ENCODE assay signal across 1 cellular context in the genomic region with DNA sequence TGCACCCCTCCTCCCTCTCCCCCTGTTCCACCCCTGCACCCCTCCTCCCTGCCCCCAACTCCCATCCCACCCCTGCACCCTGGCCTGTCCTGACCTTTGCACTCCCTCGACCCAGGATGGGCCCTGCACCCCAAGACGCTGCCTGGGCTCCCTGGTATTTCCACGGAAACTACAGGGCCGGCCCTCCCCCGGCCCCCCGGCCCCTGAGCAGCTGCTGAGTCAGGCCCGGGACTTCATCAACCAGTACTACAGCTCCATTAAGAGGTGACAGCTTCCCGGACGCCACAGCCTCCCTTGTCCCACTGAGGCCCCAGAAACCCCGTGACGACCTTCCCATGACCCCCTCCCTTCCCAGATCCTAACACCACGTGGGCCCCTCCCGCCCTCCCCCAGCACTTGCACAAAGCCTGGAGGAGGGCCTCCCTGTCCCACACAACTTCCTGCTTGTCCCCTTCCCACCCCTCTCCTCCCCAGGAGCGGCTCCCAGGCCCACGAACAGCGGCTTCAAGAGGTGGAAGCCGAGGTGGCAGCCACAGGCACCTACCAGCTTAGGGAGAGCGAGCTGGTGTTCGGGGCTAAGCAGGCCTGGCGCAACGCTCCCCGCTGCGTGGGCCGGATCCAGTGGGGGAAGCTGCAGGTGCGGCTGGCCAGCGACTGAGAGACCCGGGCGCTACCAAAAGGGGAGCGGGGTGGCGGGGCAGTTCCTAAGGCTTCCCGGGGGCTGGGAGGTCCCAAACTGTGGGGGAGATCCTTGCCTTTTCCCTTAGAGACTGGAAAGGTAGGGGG.
TF ChIP-seq lines count a peak whose summit lies in the region.

No MANE protein-coding gene starts in this region.

TF ChIP-seq in K562, 482 proteins besides CTCF, POLR2A, EP300 and RAD21 (continued from another document and continues in another):
- TF ChIP-seq, protein P1, sequence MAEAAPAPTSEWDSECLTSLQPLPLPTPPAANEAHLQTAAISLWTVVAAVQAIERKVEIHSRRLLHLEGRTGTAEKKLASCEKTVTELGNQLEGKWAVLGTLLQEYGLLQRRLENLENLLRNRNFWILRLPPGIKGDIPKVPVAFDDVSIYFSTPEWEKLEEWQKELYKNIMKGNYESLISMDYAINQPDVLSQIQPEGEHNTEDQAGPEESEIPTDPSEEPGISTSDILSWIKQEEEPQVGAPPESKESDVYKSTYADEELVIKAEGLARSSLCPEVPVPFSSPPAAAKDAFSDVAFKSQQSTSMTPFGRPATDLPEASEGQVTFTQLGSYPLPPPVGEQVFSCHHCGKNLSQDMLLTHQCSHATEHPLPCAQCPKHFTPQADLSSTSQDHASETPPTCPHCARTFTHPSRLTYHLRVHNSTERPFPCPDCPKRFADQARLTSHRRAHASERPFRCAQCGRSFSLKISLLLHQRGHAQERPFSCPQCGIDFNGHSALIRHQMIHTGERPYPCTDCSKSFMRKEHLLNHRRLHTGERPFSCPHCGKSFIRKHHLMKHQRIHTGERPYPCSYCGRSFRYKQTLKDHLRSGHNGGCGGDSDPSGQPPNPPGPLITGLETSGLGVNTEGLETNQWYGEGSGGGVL (CRISPR knock-in tag; IDR thresholded peaks at IDR 0.05) = no peak
- TF ChIP-seq PPARD (CRISPR knock-in tag; IDR thresholded peaks at IDR 0.05) = no peak
- no peak for TF ChIP-seq SETDB1 (IDR thresholded peaks at IDR 0.05; ENCODE audit: low read length)
- TF ChIP-seq, protein P2, sequence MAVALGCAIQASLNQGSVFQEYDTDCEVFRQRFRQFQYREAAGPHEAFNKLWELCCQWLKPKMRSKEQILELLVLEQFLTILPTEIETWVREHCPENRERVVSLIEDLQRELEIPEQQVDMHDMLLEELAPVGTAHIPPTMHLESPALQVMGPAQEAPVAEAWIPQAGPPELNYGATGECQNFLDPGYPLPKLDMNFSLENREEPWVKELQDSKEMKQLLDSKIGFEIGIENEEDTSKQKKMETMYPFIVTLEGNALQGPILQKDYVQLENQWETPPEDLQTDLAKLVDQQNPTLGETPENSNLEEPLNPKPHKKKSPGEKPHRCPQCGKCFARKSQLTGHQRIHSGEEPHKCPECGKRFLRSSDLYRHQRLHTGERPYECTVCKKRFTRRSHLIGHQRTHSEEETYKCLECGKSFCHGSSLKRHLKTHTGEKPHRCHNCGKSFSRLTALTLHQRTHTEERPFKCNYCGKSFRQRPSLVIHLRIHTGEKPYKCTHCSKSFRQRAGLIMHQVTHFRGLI (CRISPR knock-in tag; IDR thresholded peaks at IDR 0.05) = no peak
- TF ChIP-seq NFE2L1 (tag; IDR thresholded peaks at IDR 0.05; ENCODE audit: borderline replicate concordance, low read depth) = no peak
- TF ChIP-seq, protein P3, sequence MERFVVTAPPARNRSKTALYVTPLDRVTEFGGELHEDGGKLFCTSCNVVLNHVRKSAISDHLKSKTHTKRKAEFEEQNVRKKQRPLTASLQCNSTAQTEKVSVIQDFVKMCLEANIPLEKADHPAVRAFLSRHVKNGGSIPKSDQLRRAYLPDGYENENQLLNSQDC (CRISPR knock-in tag; IDR thresholded peaks at IDR 0.05) = no peak
- no peak for TF ChIP-seq KLF1 (tag; IDR thresholded peaks at IDR 0.05)
- TF ChIP-seq SIX5 (IDR thresholded peaks at IDR 0.05; ENCODE audit: borderline replicate concordance in 1 of 2, insufficient read depth in 1 of 2, low read depth in 1 of 2, low read length in 2 of 2) = no peak
- TF ChIP-seq, protein P4, sequence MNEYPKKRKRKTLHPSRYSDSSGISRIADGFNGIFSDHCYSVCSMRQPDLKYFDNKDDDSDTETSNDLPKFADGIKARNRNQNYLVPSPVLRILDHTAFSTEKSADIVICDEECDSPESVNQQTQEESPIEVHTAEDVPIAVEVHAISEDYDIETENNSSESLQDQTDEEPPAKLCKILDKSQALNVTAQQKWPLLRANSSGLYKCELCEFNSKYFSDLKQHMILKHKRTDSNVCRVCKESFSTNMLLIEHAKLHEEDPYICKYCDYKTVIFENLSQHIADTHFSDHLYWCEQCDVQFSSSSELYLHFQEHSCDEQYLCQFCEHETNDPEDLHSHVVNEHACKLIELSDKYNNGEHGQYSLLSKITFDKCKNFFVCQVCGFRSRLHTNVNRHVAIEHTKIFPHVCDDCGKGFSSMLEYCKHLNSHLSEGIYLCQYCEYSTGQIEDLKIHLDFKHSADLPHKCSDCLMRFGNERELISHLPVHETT (CRISPR knock-in tag; conservative IDR thresholded peaks at IDR 0.05 in 1 of 2, IDR thresholded peaks at IDR 0.05 in 1 of 2) = peak in 1 of 2 experiments; percentile 51; a peak in 2 of 4 replicates
- no peak for TF ChIP-seq GABPB1 (CRISPR knock-in tag; IDR thresholded peaks at IDR 0.05)
- TF ChIP-seq SAP30 (IDR thresholded peaks at IDR 0.05; ENCODE audit: borderline replicate concordance, insufficient read depth, low read depth, low read length, poor library complexity, severe bottlenecking) = no peak
- no peak for TF ChIP-seq SMARCC2 (IDR thresholded peaks at IDR 0.05; ENCODE audit: low read depth)
- no peak for TF ChIP-seq NCOA6 (IDR thresholded peaks at IDR 0.05)
- no peak for TF ChIP-seq CBX3 (IDR thresholded peaks at IDR 0.05; ENCODE audit: borderline replicate concordance in 1 of 2, low read length in 2 of 2)
- no peak for TF ChIP-seq NR4A1 (CRISPR knock-in tag; IDR thresholded peaks at IDR 0.05)
- no peak for TF ChIP-seq NR4A1 (tag; IDR thresholded peaks at IDR 0.05)
- TF ChIP-seq C11orf30 (IDR thresholded peaks at IDR 0.05; ENCODE audit: low read depth) = no peak
- no peak for TF ChIP-seq SMC3 (conservative IDR thresholded peaks at IDR 0.05; ENCODE audit: insufficient read depth, low read depth, low read length)
- no peak for TF ChIP-seq ZNF830 (CRISPR knock-in tag; IDR thresholded peaks at IDR 0.05)
- no peak for TF ChIP-seq SRSF1 (IDR thresholded peaks at IDR 0.05; ENCODE audit: low read depth, low read length)
- peak; percentile 88 for TF ChIP-seq ATF7 (IDR thresholded peaks at IDR 0.05)
- TF ChIP-seq U2AF2 (optimal IDR thresholded peaks at IDR 0.05; ENCODE audit: low read depth, low read length) = no peak
- no peak for TF ChIP-seq ESRRB (CRISPR knock-in tag; IDR thresholded peaks at IDR 0.05; ENCODE audit: borderline replicate concordance)
- no peak for TF ChIP-seq MCM5 (IDR thresholded peaks at IDR 0.05; ENCODE audit: low read depth)
- no peak for TF ChIP-seq PURB (CRISPR knock-in tag; IDR thresholded peaks at IDR 0.05; ENCODE audit: low read depth)
- no peak for TF ChIP-seq LARP7 (IDR thresholded peaks at IDR 0.05)
- no peak for TF ChIP-seq POLR3G (IDR thresholded peaks at IDR 0.05; ENCODE audit: extremely low read depth, insufficient read length, insufficient replicate concordance)
- TF ChIP-seq SMARCA4 (IDR thresholded peaks at IDR 0.05) = no peak
- no peak for TF ChIP-seq BCOR (IDR thresholded peaks at IDR 0.05)
- TF ChIP-seq, protein P5, sequence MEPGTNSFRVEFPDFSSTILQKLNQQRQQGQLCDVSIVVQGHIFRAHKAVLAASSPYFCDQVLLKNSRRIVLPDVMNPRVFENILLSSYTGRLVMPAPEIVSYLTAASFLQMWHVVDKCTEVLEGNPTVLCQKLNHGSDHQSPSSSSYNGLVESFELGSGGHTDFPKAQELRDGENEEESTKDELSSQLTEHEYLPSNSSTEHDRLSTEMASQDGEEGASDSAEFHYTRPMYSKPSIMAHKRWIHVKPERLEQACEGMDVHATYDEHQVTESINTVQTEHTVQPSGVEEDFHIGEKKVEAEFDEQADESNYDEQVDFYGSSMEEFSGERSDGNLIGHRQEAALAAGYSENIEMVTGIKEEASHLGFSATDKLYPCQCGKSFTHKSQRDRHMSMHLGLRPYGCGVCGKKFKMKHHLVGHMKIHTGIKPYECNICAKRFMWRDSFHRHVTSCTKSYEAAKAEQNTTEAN (CRISPR knock-in tag; IDR thresholded peaks at IDR 0.05) = no peak
- TF ChIP-seq, protein P6, sequence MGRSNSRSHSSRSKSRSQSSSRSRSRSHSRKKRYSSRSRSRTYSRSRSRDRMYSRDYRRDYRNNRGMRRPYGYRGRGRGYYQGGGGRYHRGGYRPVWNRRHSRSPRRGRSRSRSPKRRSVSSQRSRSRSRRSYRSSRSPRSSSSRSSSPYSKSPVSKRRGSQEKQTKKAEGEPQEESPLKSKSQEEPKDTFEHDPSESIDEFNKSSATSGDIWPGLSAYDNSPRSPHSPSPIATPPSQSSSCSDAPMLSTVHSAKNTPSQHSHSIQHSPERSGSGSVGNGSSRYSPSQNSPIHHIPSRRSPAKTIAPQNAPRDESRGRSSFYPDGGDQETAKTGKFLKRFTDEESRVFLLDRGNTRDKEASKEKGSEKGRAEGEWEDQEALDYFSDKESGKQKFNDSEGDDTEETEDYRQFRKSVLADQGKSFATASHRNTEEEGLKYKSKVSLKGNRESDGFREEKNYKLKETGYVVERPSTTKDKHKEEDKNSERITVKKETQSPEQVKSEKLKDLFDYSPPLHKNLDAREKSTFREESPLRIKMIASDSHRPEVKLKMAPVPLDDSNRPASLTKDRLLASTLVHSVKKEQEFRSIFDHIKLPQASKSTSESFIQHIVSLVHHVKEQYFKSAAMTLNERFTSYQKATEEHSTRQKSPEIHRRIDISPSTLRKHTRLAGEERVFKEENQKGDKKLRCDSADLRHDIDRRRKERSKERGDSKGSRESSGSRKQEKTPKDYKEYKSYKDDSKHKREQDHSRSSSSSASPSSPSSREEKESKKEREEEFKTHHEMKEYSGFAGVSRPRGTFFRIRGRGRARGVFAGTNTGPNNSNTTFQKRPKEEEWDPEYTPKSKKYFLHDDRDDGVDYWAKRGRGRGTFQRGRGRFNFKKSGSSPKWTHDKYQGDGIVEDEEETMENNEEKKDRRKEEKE (IDR thresholded peaks at IDR 0.05; ENCODE audit: borderline replicate concordance in 1 of 2, control insufficient read depth in 1 of 2, low read depth in 2 of 2, low read length in 1 of 2) = no peak
- TF ChIP-seq, protein P7, sequence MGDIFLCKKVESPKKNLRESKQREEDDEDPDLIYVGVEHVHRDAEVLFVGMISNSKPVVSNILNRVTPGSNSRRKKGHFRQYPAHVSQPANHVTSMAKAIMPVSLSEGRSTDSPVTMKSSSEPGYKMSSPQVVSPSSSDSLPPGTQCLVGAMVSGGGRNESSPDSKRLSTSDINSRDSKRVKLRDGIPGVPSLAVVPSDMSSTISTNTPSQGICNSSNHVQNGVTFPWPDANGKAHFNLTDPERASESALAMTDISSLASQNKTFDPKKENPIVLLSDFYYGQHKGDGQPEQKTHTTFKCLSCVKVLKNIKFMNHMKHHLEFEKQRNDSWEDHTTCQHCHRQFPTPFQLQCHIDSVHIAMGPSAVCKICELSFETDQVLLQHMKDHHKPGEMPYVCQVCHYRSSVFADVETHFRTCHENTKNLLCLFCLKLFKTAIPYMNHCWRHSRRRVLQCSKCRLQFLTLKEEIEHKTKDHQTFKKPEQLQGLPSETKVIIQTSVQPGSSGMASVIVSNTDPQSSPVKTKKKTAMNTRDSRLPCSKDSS (IDR thresholded peaks at IDR 0.05; ENCODE audit: low read depth, partially characterized antibody) = no peak
- peak; percentile 10 for TF ChIP-seq HMGN3 (IDR thresholded peaks at IDR 0.05; ENCODE audit: borderline replicate concordance, extremely low read depth, insufficient read length, low read depth, low read length)
- TF ChIP-seq ZNF766 (CRISPR knock-in tag; conservative IDR thresholded peaks at IDR 0.05) = no peak
- peak; percentile 24 for TF ChIP-seq PCBP1 (IDR thresholded peaks at IDR 0.05; ENCODE audit: low read depth, low read length, poor library complexity, severe bottlenecking)
- TF ChIP-seq ZNF436 (CRISPR knock-in tag; IDR thresholded peaks at IDR 0.05) = no peak
- TF ChIP-seq, protein P8, sequence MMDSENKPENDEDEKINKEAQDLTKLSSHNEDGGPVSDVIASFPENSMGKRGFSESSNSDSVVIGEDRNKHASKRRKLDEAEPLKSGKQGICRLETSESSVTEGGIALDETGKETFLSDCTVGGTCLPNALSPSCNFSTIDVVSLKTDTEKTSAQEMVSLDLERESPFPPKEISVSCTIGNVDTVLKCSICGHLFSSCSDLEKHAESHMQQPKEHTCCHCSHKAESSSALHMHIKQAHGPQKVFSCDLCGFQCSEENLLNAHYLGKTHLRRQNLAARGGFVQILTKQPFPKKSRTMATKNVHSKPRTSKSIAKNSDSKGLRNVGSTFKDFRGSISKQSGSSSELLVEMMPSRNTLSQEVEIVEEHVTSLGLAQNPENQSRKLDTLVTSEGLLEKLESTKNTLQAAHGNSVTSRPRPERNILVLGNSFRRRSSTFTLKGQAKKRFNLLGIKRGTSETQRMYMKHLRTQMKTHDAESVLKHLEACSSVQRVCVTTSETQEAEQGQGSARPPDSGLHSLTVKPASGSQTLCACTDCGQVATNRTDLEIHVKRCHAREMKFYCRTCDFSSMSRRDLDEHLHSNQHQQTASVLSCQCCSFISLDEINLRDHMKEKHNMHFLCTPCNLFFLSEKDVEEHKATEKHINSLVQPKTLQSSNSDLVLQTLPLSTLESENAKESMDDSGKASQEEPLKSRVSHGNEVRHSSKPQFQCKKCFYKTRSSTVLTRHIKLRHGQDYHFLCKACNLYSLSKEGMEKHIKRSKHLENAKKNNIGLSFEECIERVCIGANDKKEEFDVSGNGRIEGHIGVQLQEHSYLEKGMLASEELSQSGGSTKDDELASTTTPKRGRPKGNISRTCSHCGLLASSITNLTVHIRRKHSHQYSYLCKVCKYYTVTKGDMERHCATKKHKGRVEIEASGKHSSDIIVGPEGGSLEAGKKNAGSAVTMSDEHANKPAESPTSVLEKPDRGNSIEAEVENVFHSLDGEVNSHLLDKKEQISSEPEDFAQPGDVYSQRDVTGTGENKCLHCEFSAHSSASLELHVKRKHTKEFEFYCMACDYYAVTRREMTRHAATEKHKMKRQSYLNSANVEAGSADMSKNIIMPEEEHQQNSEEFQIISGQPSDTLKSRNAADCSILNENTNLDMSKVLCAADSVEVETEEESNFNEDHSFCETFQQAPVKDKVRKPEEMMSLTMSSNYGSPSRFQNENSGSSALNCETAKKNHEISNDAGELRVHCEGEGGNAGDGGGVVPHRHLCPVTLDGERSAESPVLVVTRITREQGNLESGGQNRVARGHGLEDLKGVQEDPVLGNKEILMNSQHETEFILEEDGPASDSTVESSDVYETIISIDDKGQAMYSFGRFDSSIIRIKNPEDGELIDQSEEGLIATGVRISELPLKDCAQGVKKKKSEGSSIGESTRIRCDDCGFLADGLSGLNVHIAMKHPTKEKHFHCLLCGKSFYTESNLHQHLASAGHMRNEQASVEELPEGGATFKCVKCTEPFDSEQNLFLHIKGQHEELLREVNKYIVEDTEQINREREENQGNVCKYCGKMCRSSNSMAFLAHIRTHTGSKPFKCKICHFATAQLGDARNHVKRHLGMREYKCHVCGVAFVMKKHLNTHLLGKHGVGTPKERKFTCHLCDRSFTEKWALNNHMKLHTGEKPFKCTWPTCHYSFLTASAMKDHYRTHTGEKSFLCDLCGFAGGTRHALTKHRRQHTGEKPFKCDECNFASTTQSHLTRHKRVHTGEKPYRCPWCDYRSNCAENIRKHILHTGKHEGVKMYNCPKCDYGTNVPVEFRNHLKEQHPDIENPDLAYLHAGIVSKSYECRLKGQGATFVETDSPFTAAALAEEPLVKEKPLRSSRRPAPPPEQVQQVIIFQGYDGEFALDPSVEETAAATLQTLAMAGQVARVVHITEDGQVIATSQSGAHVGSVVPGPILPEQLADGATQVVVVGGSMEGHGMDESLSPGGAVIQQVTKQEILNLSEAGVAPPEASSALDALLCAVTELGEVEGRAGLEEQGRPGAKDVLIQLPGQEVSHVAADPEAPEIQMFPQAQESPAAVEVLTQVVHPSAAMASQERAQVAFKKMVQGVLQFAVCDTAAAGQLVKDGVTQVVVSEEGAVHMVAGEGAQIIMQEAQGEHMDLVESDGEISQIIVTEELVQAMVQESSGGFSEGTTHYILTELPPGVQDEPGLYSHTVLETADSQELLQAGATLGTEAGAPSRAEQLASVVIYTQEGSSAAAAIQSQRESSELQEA (IDR thresholded peaks at IDR 0.05; ENCODE audit: low read depth) = no peak
- no peak for TF ChIP-seq ZNF699 (CRISPR knock-in tag; IDR thresholded peaks at IDR 0.05; ENCODE audit: insufficient replicate concordance)
- TF ChIP-seq ZNF445 (CRISPR knock-in tag; IDR thresholded peaks at IDR 0.05; ENCODE audit: low read depth) = no peak
